Comparison of ENCODE assay signal across 8 cellular contexts in genomic region chr9:20684035-20684864, GRCh38. TPM values are rescaled to one million over a fixed set of nuclear protein-coding genes. Genes with fewer than 3 reads are reported as not detected.
DNase-seq lines count a peak whose midpoint lies in the region; ATAC-seq lines count a peak whose summit lies in the region.

A gene with protein sequence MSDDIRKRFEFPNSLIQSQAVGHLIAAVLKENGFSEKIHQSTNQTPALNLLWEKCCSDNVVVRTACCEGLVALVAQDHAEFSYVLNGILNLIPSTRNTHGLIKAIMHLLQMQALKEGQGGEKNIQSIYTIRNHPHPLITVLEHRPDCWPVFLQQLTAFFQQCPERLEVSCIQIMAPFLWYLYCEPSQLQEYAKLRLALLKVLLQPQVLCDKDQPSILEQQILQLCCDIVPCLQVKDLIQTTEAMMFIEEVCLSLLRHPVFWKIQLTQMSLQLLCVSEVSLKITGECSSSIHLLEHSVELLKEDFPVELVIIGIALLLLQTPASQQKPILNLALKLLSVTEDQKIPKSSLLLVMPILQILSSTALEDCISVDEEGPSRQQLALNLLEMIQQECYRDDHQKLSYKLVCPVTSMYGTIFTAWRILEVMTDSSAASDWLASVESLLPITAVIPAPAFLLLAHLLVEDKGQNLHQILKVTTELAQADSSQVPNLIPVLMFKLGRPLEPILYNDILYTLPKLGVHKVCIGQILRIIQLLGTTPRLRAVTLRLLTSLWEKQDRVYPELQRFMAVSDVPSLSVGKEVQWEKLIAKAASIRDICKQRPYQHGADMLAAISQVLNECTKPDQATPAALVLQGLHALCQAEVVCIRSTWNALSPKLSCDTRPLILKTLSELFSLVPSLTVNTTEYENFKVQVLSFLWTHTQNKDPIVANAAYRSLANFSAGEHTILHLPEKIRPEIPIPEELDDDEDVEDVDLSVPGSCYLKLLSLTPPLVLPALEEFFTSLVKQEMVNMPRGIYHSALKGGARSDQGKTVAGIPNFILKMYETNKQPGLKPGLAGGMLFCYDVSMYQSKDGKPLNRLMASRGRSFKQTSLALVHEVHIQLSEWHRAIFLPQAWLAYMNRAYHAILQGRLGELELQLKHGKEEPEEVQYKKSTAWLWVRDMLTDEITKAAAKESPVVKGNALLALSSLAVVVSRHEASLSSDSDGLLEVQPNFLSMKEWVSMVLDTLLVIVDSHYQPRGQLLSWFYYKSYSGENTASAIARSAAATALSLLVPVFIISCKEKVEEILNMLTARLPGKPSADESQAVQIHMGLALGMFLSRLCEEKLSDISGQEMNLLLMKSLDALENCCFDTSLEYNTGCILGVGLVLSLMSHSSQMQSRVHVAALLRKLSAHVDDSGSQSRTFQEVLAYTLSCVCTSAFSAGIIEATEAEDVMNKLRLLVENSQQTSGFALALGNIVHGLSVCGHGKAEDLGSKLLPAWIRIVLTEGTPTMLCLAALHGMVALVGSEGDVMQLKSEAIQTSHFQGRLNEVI (N-terminal part only) (plus strand): TSS chr9:20684259. CDS start chr9:20715354, 31,095 bp downstream.

- DNase-seq in C1 segment of cervical spinal cord (lab: John Stamatoyannopoulos, UW) = peak; percentile 28 to 98 (median 92)
- peak; percentile 98 for DNase-seq in NCI-H748 (lab: John Stamatoyannopoulos, UW; ENCODE audit: unreplicated experiment)
- DNase-seq in activated CD8-positive, alpha-beta memory T cell treated with anti-CD3 and anti-CD28 coated beads for 1 hour (ENCODE audit: extremely low read depth in 1 of 2, low read depth in 1 of 2) = peak; percentile 78 to 93
- peak; percentile 93 for DNase-seq in effector CD4-positive, alpha-beta T cell
- DNase-seq in lung microvascular endothelial cell (ENCODE audit: low read depth in 2 of 2) = peak; percentile 97
- peak; percentile 89 to 93 (median 91) for DNase-seq in stimulated activated CD4-positive, alpha-beta T cell treated with anti-CD3 and anti-CD28 coated beads, TNF-alpha, amount 100 ng/mL, for 48 hours (ENCODE audit: low read depth in 3 of 3)

- peak; percentile 96 for ATAC-seq in GM19351 (IDR thresholded peaks at IDR 0.05; ENCODE audit: unreplicated experiment)
- peak; percentile 99 for ATAC-seq in HG03521 (IDR thresholded peaks at IDR 0.05; ENCODE audit: unreplicated experiment)

RNA-seq across cellular contexts. Expression of the gene that starts here (rescaled TPM):
- total RNA-seq in lung microvascular endothelial cell = 77.1 and 102 TPM in 2 replicates

Comparison
In these comparisons a context has a peak if more than half of its experiments do, and no peak if none do; other contexts are left out.
1. Peak in every context shown above with its lines: DNase-seq and ATAC-seq.